Comparison of ENCODE assay signal across 1 cellular context in genomic region chr1:211515090-211516023, GRCh38.
TF ChIP-seq lines count a peak whose summit lies in the region.

No MANE protein-coding gene starts in this region.

TF ChIP-seq in K562, 482 proteins besides CTCF, POLR2A, EP300 and RAD21 (continued from another document and continues in another):
- TF ChIP-seq PATZ1 (CRISPR knock-in tag; IDR thresholded peaks at IDR 0.05; ENCODE audit: borderline replicate concordance) = no peak
- TF ChIP-seq FOXA1 (IDR thresholded peaks at IDR 0.05; ENCODE audit: borderline replicate concordance) = no peak
- TF ChIP-seq ZNF449 (CRISPR knock-in tag; IDR thresholded peaks at IDR 0.05) = no peak
- no peak for TF ChIP-seq RBM22 (IDR thresholded peaks at IDR 0.05; ENCODE audit: low read depth, low read length, poor library complexity, severe bottlenecking)
- TF ChIP-seq ZNF696 (CRISPR knock-in tag; conservative IDR thresholded peaks at IDR 0.05) = no peak
- no peak for TF ChIP-seq ARHGAP35 (IDR thresholded peaks at IDR 0.05; ENCODE audit: partially characterized antibody)
- peak; percentile 79 for TF ChIP-seq MEIS2 (IDR thresholded peaks at IDR 0.05; ENCODE audit: partially characterized antibody)
- no peak for TF ChIP-seq ZNF551 (CRISPR knock-in tag; IDR thresholded peaks at IDR 0.05)
- TF ChIP-seq RBM14 (IDR thresholded peaks at IDR 0.05; ENCODE audit: borderline replicate concordance, insufficient read depth, low read depth, low read length) = no peak
- TF ChIP-seq CBX3 (IDR thresholded peaks at IDR 0.05; ENCODE audit: borderline replicate concordance in 1 of 2, low read length in 2 of 2) = peak in 1 of 2 experiments; percentile 49; a peak in 1 of 3 replicates
- TF ChIP-seq ZFX (CRISPR knock-in tag; IDR thresholded peaks at IDR 0.05) = peak; percentile 81
- peak; percentile 98 for TF ChIP-seq ZBTB7A (IDR thresholded peaks at IDR 0.05; ENCODE audit: borderline replicate concordance, control insufficient read depth, low read depth, low read length)
- peak; percentile 91; the same call in 1 of the 2 replicates for TF ChIP-seq ZNF609 (CRISPR knock-in tag; IDR thresholded peaks at IDR 0.05; ENCODE audit: borderline replicate concordance)
- peak; percentile 80; the same call in 1 of the 2 replicates for TF ChIP-seq KLF1 (tag; IDR thresholded peaks at IDR 0.05)
- TF ChIP-seq RCOR1 (IDR thresholded peaks at IDR 0.05; ENCODE audit: borderline replicate concordance in 1 of 2, low read depth in 2 of 2, low read length in 2 of 2) = peak in 1 of 2 experiments; percentile 55; a peak in 2 of 4 replicates
- TF ChIP-seq TRIM25 (IDR thresholded peaks at IDR 0.05; ENCODE audit: borderline replicate concordance) = no peak
- no peak for TF ChIP-seq TFAM (CRISPR knock-in tag; conservative IDR thresholded peaks at IDR 0.05)
- TF ChIP-seq TSHZ1 (CRISPR knock-in tag; IDR thresholded peaks at IDR 0.05) = no peak
- TF ChIP-seq BHLHE40 (IDR thresholded peaks at IDR 0.05; ENCODE audit: low read length) = peak; percentile 65
- no peak for TF ChIP-seq CBX1 (IDR thresholded peaks at IDR 0.05; ENCODE audit: low read depth)
- no peak for TF ChIP-seq PBX2 (CRISPR knock-in tag; IDR thresholded peaks at IDR 0.05; ENCODE audit: low read depth)
- peak; percentile 45; the same call in 1 of the 2 replicates for TF ChIP-seq PBX2 (tag; conservative IDR thresholded peaks at IDR 0.05; ENCODE audit: low read depth)
- TF ChIP-seq SFPQ (IDR thresholded peaks at IDR 0.05; ENCODE audit: low read depth, low read length) = no peak
- TF ChIP-seq ESRRB (CRISPR knock-in tag; IDR thresholded peaks at IDR 0.05; ENCODE audit: borderline replicate concordance) = no peak
- TF ChIP-seq ETV1 (tag; conservative IDR thresholded peaks at IDR 0.05; ENCODE audit: low read depth) = no peak
- TF ChIP-seq ATF3 (IDR thresholded peaks at IDR 0.05) = no peak
- TF ChIP-seq ATF3 (CRISPR knock-in tag; conservative IDR thresholded peaks at IDR 0.05) = peak; percentile 77; the same call in 1 of the 2 replicates
- 0 out of 2 replicates have a peak, but pooled peaks have one; percentile 49 for TF ChIP-seq SMAD3 (CRISPR knock-in tag; conservative IDR thresholded peaks at IDR 0.05)
- no peak for TF ChIP-seq COPS2 (conservative IDR thresholded peaks at IDR 0.05)
